15 cellular contexts compared by ENCODE assay signal in genomic region chr1:30318413-30318812, GRCh38.
DNase-seq lines count a peak whose midpoint lies in the region; TF ChIP-seq lines count a peak whose summit lies in the region.
"Had no signal": no experiment of that assay in that cellular context is flagged by ENCODE, and none has a peak within 500 bp of the region (broad histone marks: within the 10 kb centered on the region; RNA-seq: fewer than 3 reads in every experiment).

No MANE protein-coding gene starts in this region.

- peaks cover 4% of the 10 kb centered on the region for H3K9me3 Mint-ChIP-seq in endodermal cell
- H3K9me3 Mint-ChIP-seq in osteocyte (ENCODE audit: unreplicated experiment): no peaks in the 10 kb centered on the region

- no peak overlapping the region for H3K9ac ChIP-seq in endodermal cell (ENCODE audit: extremely low read depth, low read length, poor library complexity, severe bottlenecking)

- no peak overlapping the region for H3K27ac ChIP-seq in endodermal cell (ENCODE audit: low read depth, low read length)
- H3K27ac ChIP-seq: PC-9 had no signal

- 67 to 70% methylated on average over 3 to 8 of the region's 8 CpGs for WGBS in endodermal cell (ENCODE audit: insufficient coverage in 1 of 2, insufficient read length in 1 of 2), 2 experiments

- H3K27me3 Mint-ChIP-seq in endodermal cell (ENCODE audit: insufficient read depth): no peaks in the 10 kb centered on the region
- H3K27me3 Mint-ChIP-seq in osteocyte (ENCODE audit: unreplicated experiment): no peaks in the 10 kb centered on the region

- peaks cover 12% of the 10 kb centered on the region for H3K9me3 ChIP-seq in endodermal cell (ENCODE audit: control insufficient read depth, low read length)

- H3K27me3 ChIP-seq in H7 (ENCODE audit: control insufficient read depth, insufficient read depth, low read length): no peaks in the 10 kb centered on the region; the same call in 1 of the 2 replicates
- H3K27me3 ChIP-seq in endodermal cell (ENCODE audit: control insufficient read depth, insufficient read depth, low read length, poor library complexity, severe bottlenecking): no peaks in the 10 kb centered on the region

- H3K4me1 Mint-ChIP-seq in endodermal cell: peaks cover 11% of the 10 kb centered on the region
- no peaks in the 10 kb centered on the region for H3K4me1 Mint-ChIP-seq in osteocyte (ENCODE audit: unreplicated experiment)
- H3K4me1 Mint-ChIP-seq: B cell had no signal

- TF ChIP-seq CTCF in endodermal cell (conservative IDR thresholded peaks at IDR 0.05): peak; percentile 61
- no peak for TF ChIP-seq CTCF in osteocyte (IDR thresholded peaks at IDR 0.05)

- H3K36me3 Mint-ChIP-seq in endodermal cell (ENCODE audit: low read depth) (peaks cover 32% of the 10 kb centered on the region), osteocyte (ENCODE audit: unreplicated experiment) (no peaks in the 10 kb centered on the region)
- H3K36me3 Mint-ChIP-seq: CD8-positive, alpha-beta memory T cell had no signal

- H3K27ac Mint-ChIP-seq in endodermal cell (no peak overlapping the region), osteocyte (ENCODE audit: unreplicated experiment) (no peak overlapping the region)
- H3K27ac Mint-ChIP-seq: B cell; CD8-positive, alpha-beta memory T cell had no signal

- no peak overlapping the region for H3K4me3 ChIP-seq in H7 (ENCODE audit: insufficient read depth, low read depth, low read length)
- H3K4me3 ChIP-seq in endodermal cell (ENCODE audit: low read length): no peak overlapping the region
- H3K4me3 ChIP-seq: PC-9 had no signal

- no peaks in the 10 kb centered on the region for H3K36me3 ChIP-seq in H7 (replicated peaks; ENCODE audit: control insufficient read depth, insufficient read depth, low read length)
- no peaks in the 10 kb centered on the region for H3K36me3 ChIP-seq in endodermal cell (ENCODE audit: control insufficient read depth, insufficient read depth, low read length)

- no peaks in the 10 kb centered on the region for H3K4me1 ChIP-seq in endodermal cell (ENCODE audit: control insufficient read depth, insufficient read depth, low read length)

- DNase-seq in H7 (peak; percentile 68), NCI-H2171 (lab: John Stamatoyannopoulos, UW) (peak; percentile 73), endodermal cell (peak; percentile 78), osteocyte (ENCODE audit: extremely low spot score, unreplicated experiment) (peak; percentile 63), amniotic stem cell (lab: John Stamatoyannopoulos, UW) (no peak), amygdala (lab: John Stamatoyannopoulos, UW) (no peak), NK-92 (lab: John Stamatoyannopoulos, UW; ENCODE audit: unreplicated experiment) (no peak)
- DNase-seq: CD8-positive, alpha-beta memory T cell; DMS79 treated with DMSO at 0.1 percent for 48 hours; Kasumi-1; MM.1S; NCI-H1092 treated with DMSO at 0.1 percent for 48 hours; NCI-H748 treated with DMSO at 0.1 percent for 48 hours; PC-9 had no signal

- H3K4me3 Mint-ChIP-seq in endodermal cell (no peak overlapping the region), osteocyte (ENCODE audit: unreplicated experiment) (no peak overlapping the region)
- H3K4me3 Mint-ChIP-seq: B cell; CD8-positive, alpha-beta memory T cell had no signal

Comparison
In these comparisons a context has a peak if more than half of its experiments do, and no peak if none do; other contexts are left out.
1. DNase-seq: peak in H7 (single experiment), NCI-H2171 (single experiment), endodermal cell (single experiment) and osteocyte (single experiment); none in amniotic stem cell (single experiment), amygdala (0 of 56) and NK-92 (single experiment).